In genomic region chr1:1755852-1756251, GRCh38 we compare ENCODE assay signal across 19 cellular contexts.
"Had no signal": no experiment of that assay in that cellular context is flagged by ENCODE, and none has a peak within 500 bp of the region (broad histone marks: within the 10 kb centered on the region; RNA-seq: fewer than 3 reads in every experiment).

No MANE protein-coding gene starts in this region.

- H3K4me3 ChIP-seq: colonic mucosa, esophagus squamous epithelium, gastroesophageal sphincter, left ventricle myocardium inferior, lung, ovary, right atrium auricular region had no signal

- H3K9me3 Mint-ChIP-seq: nephron progenitor cell had no signal

- DNase-seq: colonic mucosa; dermis blood vessel endothelial cell; esophagus squamous epithelium; foreskin fibroblast; glutamatergic neuron; left ventricle myocardium inferior; mesenchymal stem cell; naive thymus-derived CD4-positive, alpha-beta T cell; nephron progenitor cell; ovary; small intestine; stimulated activated CD4-positive, alpha-beta T cell treated with anti-CD3 and anti-CD28 coated beads, Interleukin-2, amount 100 ng/mL, for 48 hours; stimulated activated naive CD4-positive, alpha-beta T cell treated with Interleukin-2 at 50 U/mL for 16 hours; trophoblast cell had no signal

- FAIRE-seq: keratinocyte, small intestine had no signal

- H3K27me3 ChIP-seq: colonic mucosa, esophagus squamous epithelium, gastroesophageal sphincter, ovary, right atrium auricular region had no signal

- H3K9me3 ChIP-seq: colonic mucosa, esophagus squamous epithelium, gastroesophageal sphincter, left ventricle myocardium inferior, ovary, right atrium auricular region had no signal

- H3K36me3 ChIP-seq: ovary had no signal

- ATAC-seq: gastroesophageal sphincter; left cardiac atrium; naive thymus-derived CD4-positive, alpha-beta T cell had no signal

- H3K4me1 Mint-ChIP-seq: nephron progenitor cell had no signal

- H3K4me3 Mint-ChIP-seq: naive thymus-derived CD4-positive, alpha-beta T cell; nephron progenitor cell had no signal

- H3K27ac ChIP-seq: colonic mucosa, esophagus squamous epithelium, gastroesophageal sphincter, left ventricle myocardium inferior, ovary, right atrium auricular region had no signal

- H3K27me3 Mint-ChIP-seq: naive thymus-derived CD4-positive, alpha-beta T cell had no signal

- H3K27ac Mint-ChIP-seq: naive thymus-derived CD4-positive, alpha-beta T cell; nephron progenitor cell had no signal
